Comparison of ENCODE assay signal across 10 cellular contexts in the genomic region with DNA sequence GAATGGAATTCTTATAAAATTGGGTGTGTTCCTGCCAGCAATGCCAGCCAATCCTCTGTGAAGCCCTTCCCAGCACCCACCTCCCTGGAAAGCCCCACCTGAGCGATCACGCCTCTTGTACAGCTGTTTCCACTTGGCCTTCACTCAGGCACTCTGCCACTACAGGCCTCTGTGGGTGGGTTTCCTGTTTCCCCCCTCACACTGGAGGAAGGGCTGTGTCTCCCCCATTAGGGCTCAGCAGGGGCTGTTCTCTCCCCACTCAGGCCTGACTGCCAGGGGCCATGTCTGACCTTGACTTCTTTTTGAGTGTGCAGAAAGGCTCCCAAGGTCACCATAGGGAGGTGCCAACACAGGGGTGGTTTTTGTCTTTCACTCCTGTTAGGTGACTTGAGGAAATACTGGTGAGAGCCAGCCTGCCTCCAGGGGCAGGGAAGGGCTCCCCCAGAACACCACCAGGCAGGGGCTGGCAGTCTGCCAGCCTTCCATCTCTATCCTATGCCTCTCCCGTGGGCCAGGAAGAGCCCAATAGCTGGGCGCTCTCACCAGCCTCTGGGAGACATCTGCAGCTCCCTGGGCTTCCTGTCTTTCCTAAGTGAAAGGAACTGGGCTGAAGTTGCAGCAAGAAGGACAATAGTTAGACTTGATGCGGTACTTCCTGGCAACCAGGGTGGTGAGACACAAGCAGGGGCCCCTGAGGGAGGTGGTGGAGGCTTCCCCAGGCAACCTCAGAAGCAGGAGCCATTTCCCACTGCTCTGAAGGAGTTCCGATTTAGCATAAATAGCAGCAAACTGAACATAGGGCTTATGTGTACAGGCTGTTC. TPM values are rescaled to one million over a fixed set of nuclear protein-coding genes. Genes with fewer than 3 reads are reported as not detected.
A peak's percentile ranks its signal among the peaks of the same experiment; 100 is the strongest.
DNase-seq lines count a peak whose midpoint lies in the region; ATAC-seq and TF ChIP-seq lines count a peak whose summit lies in the region.
"Had no signal": no experiment of that assay in that cellular context is flagged by ENCODE, and none has a peak within 500 bp of the region (broad histone marks: within the 10 kb centered on the region; RNA-seq: fewer than 3 reads in every experiment).

No MANE protein-coding gene starts in this region.

- H3K27ac ChIP-seq in right atrium auricular region (peak overlapping the region in 1 of 2 donors; percentile 1), vagina (peak overlapping the region; percentile 17)

- no peak for DNase-seq in Right ventricle myocardium superior
- DNase-seq in right atrium auricular region (ENCODE audit: low spot score), result no peak
- DNase-seq in amniotic epithelial cell (ENCODE audit: low read depth), result peak; percentile 67
- peak; percentile 71 to 78 for DNase-seq in lung microvascular endothelial cell (ENCODE audit: low read depth in 2 of 2)
- DNase-seq in vagina (ENCODE audit: extremely low spot score in 2 of 2), result no peak
- no peak for DNase-seq in stimulated activated naive CD4-positive, alpha-beta T cell treated with Interleukin-2 at 50 U/mL for 16 hours (lab: John Stamatoyannopoulos, UW)
- DNase-seq in Ammon's horn (ENCODE audit: low spot score), result no peak
- DNase-seq: hypothalamus, NCI-H187 treated with DMSO at 0.1 percent for 48 hours had no signal

- H3K9me3 ChIP-seq in right atrium auricular region, result no peaks in the 10 kb centered on the region
- H3K9me3 ChIP-seq in vagina, result no peaks in the 10 kb centered on the region

- TF ChIP-seq CTCF in right atrium auricular region (IDR thresholded peaks at IDR 0.05), result no peak
- no peak for TF ChIP-seq CTCF in vagina (IDR thresholded peaks at IDR 0.05)

- H3K4me3 ChIP-seq in right atrium auricular region (no peak overlapping the region), vagina (no peak overlapping the region)

- peaks cover 0 to 8% of the 10 kb centered on the region in 2 donors for H3K4me1 ChIP-seq in right atrium auricular region
- H3K4me1 ChIP-seq in vagina, result peaks cover 22% of the 10 kb centered on the region

- no peak for TF ChIP-seq POLR2A in vagina (IDR thresholded peaks at IDR 0.05)

- ATAC-seq in Right ventricle myocardium superior (ENCODE audit: poor library complexity) (peak; percentile 38), HG03469 (IDR thresholded peaks at IDR 0.05; ENCODE audit: unreplicated experiment) (no peak)

- intact Hi-C loops in Right ventricle myocardium superior (cut with DNase I), result no loop called here
- intact Hi-C loops in vagina (cut with DNase I), result no loop called here

- H3K27me3 ChIP-seq in right atrium auricular region (no peaks in the 10 kb centered on the region), vagina (no peaks in the 10 kb centered on the region)

- H3K36me3 ChIP-seq in right atrium auricular region (no peaks in the 10 kb centered on the region), vagina (no peaks in the 10 kb centered on the region)

RNA-seq across cellular contexts. Expression of a gene that starts 49.1 kb away (rescaled TPM):
- 31.1 TPM for total RNA-seq in Right ventricle myocardium superior
- 10 to 100 TPM; 18.8 to 19.1 TPM for total RNA-seq in right atrium auricular region
- 26.4 and 27.0 TPM in 2 replicates for total RNA-seq in lung microvascular endothelial cell
- total RNA-seq in vagina, result 24.1 TPM

Comparison
In these comparisons a context has a peak if more than half of its experiments do, and no peak if none do; other contexts are left out.
1. DNase-seq: peak in amniotic epithelial cell (single experiment) and lung microvascular endothelial cell (2 of 2); none in Right ventricle myocardium superior (single experiment), right atrium auricular region (single experiment), vagina (0 of 2), stimulated activated naive CD4-positive, alpha-beta T cell treated with Interleukin-2 at 50 U/mL for 16 hours (single experiment) and Ammon's horn (single experiment).